Comparison of ENCODE assay signal across 34 cellular contexts in genomic region chr16:79337906-79338305, GRCh38.
"Had no signal": no experiment of that assay in that cellular context is flagged by ENCODE, and none has a peak within 500 bp of the region (broad histone marks: within the 10 kb centered on the region; RNA-seq: fewer than 3 reads in every experiment).

No MANE protein-coding gene starts in this region.

- H3K9me3 ChIP-seq: MG63 had no signal

- H3K36me3 ChIP-seq: MG63 had no signal

- H3K4me3 ChIP-seq: MG63 had no signal

- DNase-seq: Karpas-422, Kasumi-1, MG63, MM.1S, MV-4-11, NCI-H1048, NCI-H1092, NCI-H1092 treated with DMSO at 0.1 percent for 48 hours, NCI-H1105, NCI-H1105 treated with DMSO at 0.1 percent for 48 hours, NCI-H1417, NCI-H1417 treated with DMSO at 0.1 percent for 48 hours, NCI-H1436, NCI-H1436 treated with DMSO at 0.1 percent for 48 hours, NCI-H146, NCI-H1694, NCI-H1694 treated with DMSO at 0.1 percent for 48 hours, NCI-H187, NCI-H187 treated with DMSO at 0.1 percent for 48 hours, NCI-H1930, NCI-H2029, NCI-H2029 treated with DMSO at 0.1 percent for 48 hours, NCI-H2081, NCI-H2081 treated with DMSO at 0.1 percent for 48 hours, NCI-H2107, NCI-H2171, NCI-H2171 treated with DMSO at 0.1 percent for 48 hours, NCI-H2227 treated with DMSO at 0.1 percent for 48 hours, NCI-H226, NCI-H345, NCI-H446, NCI-H446 treated with DMSO at 0.1 percent for 48 hours, NCI-H510A, NCI-H510A treated with DMSO at 0.1 percent for 48 hours had no signal

- H3K27me3 ChIP-seq: MG63 had no signal
